In genomic region chr15:31525988-31526665, GRCh38 we compare ENCODE assay signal across 27 cellular contexts.
"Had no signal": no experiment of that assay in that cellular context is flagged by ENCODE, and none has a peak within 500 bp of the region (broad histone marks: within the 10 kb centered on the region; RNA-seq: fewer than 3 reads in every experiment).

No MANE protein-coding gene starts in this region.

- H3K27me3 Mint-ChIP-seq: type B pancreatic cell had no signal

- H3K4me2 ChIP-seq: hepatocyte, smooth muscle cell had no signal

- H3K27ac ChIP-seq: heart left ventricle, hepatocyte, neutrophil, ovary, prostate gland, right lobe of liver, tibial nerve, vagina had no signal

- H3K79me2 ChIP-seq: hepatocyte had no signal

- H3K4me3 Mint-ChIP-seq: memory B cell; naive thymus-derived CD8-positive, alpha-beta T cell; nephron; neural crest cell; stimulated activated memory B cell treated with anti-CD40 and anti-IgM and Interleukin-4, amounts not matched to agents 10 μg/mL and 1 μg/mL and 100 μg/mL, for 72 hours; stimulated activated naive CD8-positive, alpha-beta T cell treated with anti-CD3 and anti-CD28 coated beads, Interleukin-15, amount 100 ng/mL, for 72 hours; type B pancreatic cell had no signal

- ATAC-seq: mucosa of descending colon; naive thymus-derived CD8-positive, alpha-beta T cell; stimulated activated memory B cell treated with anti-CD40 and anti-IgM and Interleukin-4, amounts not matched to agents 10 μg/mL and 1 μg/mL and 100 μg/mL, for 72 hours; stimulated activated naive CD8-positive, alpha-beta T cell treated with anti-CD3 and anti-CD28 coated beads, Interleukin-15, amount 100 ng/mL, for 72 hours had no signal

- H2AFZ ChIP-seq: hepatocyte had no signal

- H3K27me3 ChIP-seq: heart left ventricle, hepatocyte, neutrophil, ovary, right lobe of liver, tibial nerve, vagina had no signal

- H3K36me3 ChIP-seq: heart left ventricle, neutrophil, ovary, prostate gland, right lobe of liver, vagina had no signal

- H3K36me3 Mint-ChIP-seq: memory B cell; naive thymus-derived CD8-positive, alpha-beta T cell; stimulated activated memory B cell treated with anti-CD40 and anti-IgM and Interleukin-4, amounts not matched to agents 10 μg/mL and 1 μg/mL and 100 μg/mL, for 72 hours; type B pancreatic cell had no signal

- H3K9me3 Mint-ChIP-seq: memory B cell; naive thymus-derived CD8-positive, alpha-beta T cell; nephron; neural crest cell; stimulated activated memory B cell treated with anti-CD40 and anti-IgM and Interleukin-4, amounts not matched to agents 10 μg/mL and 1 μg/mL and 100 μg/mL, for 72 hours; stimulated activated naive CD8-positive, alpha-beta T cell treated with anti-CD3 and anti-CD28 coated beads, Interleukin-15, amount 100 ng/mL, for 72 hours; type B pancreatic cell had no signal

- H3K4me1 Mint-ChIP-seq: memory B cell; naive thymus-derived CD8-positive, alpha-beta T cell; nephron; stimulated activated naive CD8-positive, alpha-beta T cell treated with anti-CD3 and anti-CD28 coated beads, Interleukin-15, amount 100 ng/mL, for 72 hours had no signal

- DNase-seq: heart left ventricle; islet precursor cell; left ventricle myocardium inferior; midbrain; mucosa of descending colon; occipital lobe; ovary; right lobe of liver; stimulated activated CD4-positive, alpha-beta T cell treated with anti-CD3 and anti-CD28 coated beads, Interleukin-1b, Interleukin-23, amount 100 ng/mL, for 48 hours; stimulated activated CD4-positive, alpha-beta T cell treated with anti-CD3 and anti-CD28 coated beads, Interleukin-2, amount 100 ng/mL, for 48 hours; stimulated activated CD4-positive, alpha-beta T cell treated with anti-CD3 and anti-CD28 coated beads, Interleukin-4, amount 100 ng/mL, for 4 hours; stimulated activated CD8-positive, alpha-beta memory T cell treated with anti-CD3 and anti-CD28 coated beads, Interleukin-4, amount 100 ng/mL, for 48 hours; stimulated activated naive CD4-positive, alpha-beta T cell treated with Interleukin-2 at 50 U/mL for 16 hours; stimulated activated naive CD8-positive, alpha-beta T cell treated with anti-CD3 and anti-CD28 coated beads, Interleukin-15, amount 100 ng/mL, for 72 hours; substantia nigra had no signal

- H3K4me1 ChIP-seq: prostate gland, right lobe of liver, tibial nerve, vagina had no signal

- H3K9me3 ChIP-seq: heart left ventricle, left ventricle myocardium inferior, mucosa of descending colon, neutrophil, ovary, prostate gland, right lobe of liver, tibial nerve, vagina had no signal

- H3K27ac Mint-ChIP-seq: memory B cell; naive thymus-derived CD8-positive, alpha-beta T cell; nephron; stimulated activated memory B cell treated with anti-CD40 and anti-IgM and Interleukin-4, amounts not matched to agents 10 μg/mL and 1 μg/mL and 100 μg/mL, for 72 hours; type B pancreatic cell had no signal

- H3K4me3 ChIP-seq: hepatocyte, mucosa of descending colon, ovary, prostate gland, right lobe of liver, smooth muscle cell, tibial nerve had no signal
